ENCODE assay signal across 8 cellular contexts in the genomic region with DNA sequence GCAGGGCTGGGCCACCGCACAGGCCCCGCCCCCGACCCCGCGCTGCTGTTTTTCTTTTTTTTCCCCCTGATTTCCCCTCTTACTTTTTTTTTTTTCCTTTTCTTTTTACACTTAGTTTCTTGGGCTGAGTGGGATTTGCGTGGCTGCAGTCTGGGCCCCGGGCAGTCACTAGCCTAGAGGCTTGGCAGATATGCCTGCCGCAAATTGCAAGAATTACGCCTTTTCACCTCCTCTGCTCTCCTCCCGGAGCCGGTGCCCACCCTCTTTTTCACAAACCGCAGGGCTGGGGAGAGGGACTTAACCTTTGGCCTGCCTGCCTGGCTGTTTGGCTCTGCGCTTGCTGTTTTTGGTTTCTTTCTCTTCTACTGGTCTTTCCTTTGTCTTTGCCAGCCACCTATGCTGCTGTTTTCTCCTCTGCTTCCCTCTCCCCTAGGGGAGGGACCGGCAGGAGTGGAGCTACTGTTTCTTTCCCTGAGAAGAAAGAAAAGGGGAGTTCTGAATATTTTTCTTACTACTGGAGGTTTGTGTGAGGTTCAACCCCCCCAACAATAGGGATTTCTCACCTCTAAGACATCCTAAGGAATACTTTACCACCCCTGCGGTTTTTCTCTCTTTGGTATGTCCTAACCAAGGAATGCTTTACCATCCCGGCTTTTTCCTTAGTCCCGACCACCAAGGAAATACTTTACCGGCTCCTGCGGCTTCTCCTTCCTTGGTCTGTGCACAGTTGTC. TPM values are rescaled to one million over a fixed set of nuclear protein-coding genes. Genes with fewer than 3 reads are reported as not detected.
DNase-seq lines count a peak whose midpoint lies in the region; ATAC-seq, FAIRE-seq and TF ChIP-seq lines count a peak whose summit lies in the region.

No MANE protein-coding gene starts in this region.

- CTCF ChIA-PET in K562 (lab: Yijun Ruan, JAX; ENCODE audit: low intra/inter-chr PET ratio) = no interaction called here

- no peaks in the 10 kb centered on the region for H4K20me1 ChIP-seq in K562 (replicated peaks; ENCODE audit: control insufficient read depth, insufficient read depth, low read length)

- intact Hi-C loops in K562 (cut with micrococcal nuclease) = no loop called here

- ATAC-seq in K562 = no peak
- ATAC-seq in HG02870 (IDR thresholded peaks at IDR 0.05; ENCODE audit: unreplicated experiment) = no peak
- ATAC-seq in GM21515 (IDR thresholded peaks at IDR 0.05; ENCODE audit: unreplicated experiment) = no peak
- no peak for ATAC-seq in GM21423 (IDR thresholded peaks at IDR 0.05; ENCODE audit: unreplicated experiment)

- H3K36me3 ChIP-seq in HUES48 (ENCODE audit: control insufficient read depth, insufficient read depth, low read length) = peaks cover 27% of the 10 kb centered on the region
- peaks cover 26% of the 10 kb centered on the region; the same call in 2 of the 3 replicates for H3K36me3 ChIP-seq in K562 (ENCODE audit: control insufficient read depth, insufficient read depth, low read length)
- peaks cover 0 to 9% of the 10 kb centered on the region in 2 donors for H3K36me3 ChIP-seq in small intestine (ENCODE audit: control insufficient read depth in 2 of 2, insufficient read depth in 2 of 2, low read length in 2 of 2)

- H3K4me2 ChIP-seq in K562 (ENCODE audit: insufficient read depth, low read length) = no peak overlapping the region

- TF ChIP-seq CTCF in K562 (IDR thresholded peaks at IDR 0.05 in 2 of 3, conservative IDR thresholded peaks at IDR 0.05 in 1 of 3; ENCODE audit: insufficient read depth in 2 of 3, low read depth in 1 of 3, low read length in 3 of 3) = no peak

- H3K9me3 ChIP-seq in HUES48 (ENCODE audit: control insufficient read depth, insufficient read depth, low read length) (no peaks in the 10 kb centered on the region), K562 (replicated peaks; ENCODE audit: control insufficient read depth, insufficient read depth, low read depth, low read length) (no peaks in the 10 kb centered on the region), small intestine (ENCODE audit: control insufficient read depth, low read depth) (no peaks in the 10 kb centered on the region)

- POLR2A ChIA-PET in K562 (lab: Yijun Ruan, JAX) = no interaction called here

- no peaks in the 10 kb centered on the region; the same call in 2 of the 3 replicates for H3K79me2 ChIP-seq in K562 (ENCODE audit: control insufficient read depth, insufficient read depth, low read length)

- H3K4me3 ChIP-seq in HUES48 (ENCODE audit: low read depth, low read length) (peak overlapping the region; percentile 76), K562 (no peak overlapping the region), small intestine (ENCODE audit: low read depth in 1 of 2, low read length in 2 of 2) (peak overlapping the region; percentile 28 to 43)

- BruUV-seq in K562 (replicated peaks; lab: Mats Ljungman, UMichigan) = no TSS peak

- WGBS in K562 (ENCODE audit: insufficient coverage, low coverage, missing lambda C conversion rate) = 90% methylated on average over 11 of the region's 19 CpGs
- WGBS in small intestine, 3 donors = 8 to 20% (median 10%) methylated on average over 19 of the region's 19 CpGs

- H3K4me1 ChIP-seq in HUES48 (ENCODE audit: control insufficient read depth, insufficient read depth, low read length) = peaks cover 56% of the 10 kb centered on the region
- peaks cover 2 to 5% of the 10 kb centered on the region in 2 experiments; a peak in 4 of 5 replicates for H3K4me1 ChIP-seq in K562 (replicated peaks in 1 of 2; ENCODE audit: control insufficient read depth in 2 of 2, insufficient read depth in 2 of 2, low read length in 2 of 2)
- peaks cover 0 to 3% of the 10 kb centered on the region in 2 donors for H3K4me1 ChIP-seq in small intestine (ENCODE audit: control insufficient read depth in 2 of 2, insufficient read depth in 1 of 2, low read depth in 1 of 2, low read length in 1 of 2)

- H2AFZ ChIP-seq in K562 (ENCODE audit: low read depth, low read length) = no peak overlapping the region

- no peaks in the 10 kb centered on the region for H3K9me1 ChIP-seq in K562 (ENCODE audit: control insufficient read depth, insufficient read depth, low read length)

- FAIRE-seq in K562 (lab: Jason Lieb, UNC) (no peak), small intestine (lab: Jason Lieb, UNC) (no peak)

- in situ Hi-C loops in K562 (cut with MboI) = no loop called here

- no peak for TF ChIP-seq POLR2A in K562 (conservative IDR thresholded peaks at IDR 0.05)

- TF ChIP-seq RAD21 in K562 (CRISPR knock-in tag; conservative IDR thresholded peaks at IDR 0.05 in 1 of 2, IDR thresholded peaks at IDR 0.05 in 1 of 2) = no peak

- H3K27me3 ChIP-seq in HUES48 (ENCODE audit: control insufficient read depth, insufficient read depth, low read length) (no peaks in the 10 kb centered on the region), K562 (ENCODE audit: control insufficient read depth in 2 of 2, insufficient read depth in 2 of 2, low read length in 2 of 2) (no peaks in the 10 kb centered on the region), small intestine (ENCODE audit: control insufficient read depth in 2 of 2, insufficient read depth in 2 of 2, low read length in 2 of 2) (no peaks in the 10 kb centered on the region)

- DNase-seq in AG08395 (ENCODE audit: low spot score) (peak; percentile 71), K562 (ENCODE audit: extremely low read depth in 1 of 4, low spot score in 3 of 4) (no peak), iPS-NIHi7 (ENCODE audit: extremely low spot score) (peak; percentile 47), small intestine (peak; percentile 52)

- TF ChIP-seq EP300 in K562 (IDR thresholded peaks at IDR 0.05; ENCODE audit: low read length) = no peak

- H3K27ac ChIP-seq in HUES48 (ENCODE audit: low read depth, low read length) (peak overlapping the region; percentile 99), K562 (ENCODE audit: extremely low read depth, low read depth, low read length) (no peak overlapping the region), small intestine (ENCODE audit: low read depth in 1 of 2, low read length in 1 of 2) (peak overlapping the region; percentile 6 to 90)

- H3K9ac ChIP-seq in HUES48 (ENCODE audit: low read depth, low read length) = peak overlapping the region; percentile 94
- peak overlapping the region in 1 of 2 experiments; percentile 68; a peak in 2 of 4 replicates for H3K9ac ChIP-seq in K562 (ENCODE audit: insufficient read depth in 1 of 2, low read depth in 2 of 2, low read length in 2 of 2)

RNA-seq across cellular contexts. Expression of a gene that starts 11.0 kb away (rescaled TPM):
- 30.9 and 41.2 TPM in 2 replicates for total RNA-seq in K562 (2011; cell fraction: chromatin; rRNA removed; ENCODE audit: low replicate concordance)
- total RNA-seq in K562 (2011; cell fraction: nucleolus; rRNA removed) = 27.5 and 37.2 TPM in 2 replicates
- 32.6 and 36.0 TPM in 2 replicates for total RNA-seq in K562 (2011; cell fraction: nucleoplasm; rRNA removed)
- total RNA-seq in K562 (2014; rRNA removed) (7.3 and 8.1 TPM in 2 replicates), K562 (2014; rRNA removed; fragmentation: Illumina TruSeq; extraction: Trizol) (11.4 and 13.2 TPM in 2 replicates), K562 (2015; rRNA removed; fragmentation: Illumina TruSeq; extraction: Trizol) (12.4 and 13.3 TPM in 2 replicates), K562 (2021) (7.1 and 7.2 TPM in 2 replicates)
- polyA plus RNA-seq in K562 (2011; rRNA removed) (6.7 and 8.9 TPM in 2 replicates), K562 (2014; fragmentation: Illumina TruSeq; extraction: Trizol) (9.8 and 11.2 TPM in 2 replicates), K562 (2014; fragmentation: Nextera tagmentation; extraction: Ambion mirVana) (1 to 10 TPM; 4.4 to 8.5 TPM), K562 (2014; rRNA removed) (8.1 and 8.5 TPM in 2 replicates), small intestine (1 to 10 TPM; 8.1 to 9.8 (median 8.1) TPM)
- 3.9 and 7.4 TPM in 2 replicates for polyA plus RNA-seq in K562 (2011; cell fraction: cytosol; rRNA removed)
- polyA plus RNA-seq in K562 (2011; cell fraction: nucleus; rRNA removed) = 11.1 and 14.8 TPM in 2 replicates
- polyA plus RNA-seq in K562 (2012) = 5.9 and 6.0 TPM in 2 replicates
- polyA minus RNA-seq in K562 (2011; rRNA and poly(A)+ RNA removed) = 10.5 and 11.7 TPM in 2 replicates
- polyA minus RNA-seq in K562 (2011; cell fraction: cytosol; rRNA and poly(A)+ RNA removed) = 2.8 and 4.8 TPM in 2 replicates
- polyA minus RNA-seq in K562 (2011; cell fraction: nucleus; rRNA and poly(A)+ RNA removed) = 12.3 and 16.7 TPM in 2 replicates

RNA-seq across cellular contexts. Expression of a gene that starts 26.3 kb away (rescaled TPM):
- 74.5 and 127 TPM in 2 replicates for total RNA-seq in K562 (2011; cell fraction: chromatin; rRNA removed; ENCODE audit: low replicate concordance)
- total RNA-seq in K562 (2011; cell fraction: nucleolus; rRNA removed) = 50.5 and 52.2 TPM in 2 replicates
- total RNA-seq in K562 (2011; cell fraction: nucleoplasm; rRNA removed) = 90.6 and 144 TPM in 2 replicates
- total RNA-seq in K562 (2014; rRNA removed) = 24.7 and 28.9 TPM in 2 replicates
- 37.5 and 43.1 TPM in 2 replicates for total RNA-seq in K562 (2014; rRNA removed; fragmentation: Illumina TruSeq; extraction: Trizol)
- total RNA-seq in K562 (2015; rRNA removed; fragmentation: Illumina TruSeq; extraction: Trizol) = 37.0 and 37.1 TPM in 2 replicates
- total RNA-seq in K562 (2021) = 23.2 and 28.6 TPM in 2 replicates
- 14.4 and 17.9 TPM in 2 replicates for polyA plus RNA-seq in K562 (2011; rRNA removed)
- polyA plus RNA-seq in K562 (2011; cell fraction: cytosol; rRNA removed) = 5.0 and 8.1 TPM in 2 replicates
- polyA plus RNA-seq in K562 (2011; cell fraction: nucleus; rRNA removed) = 21.1 and 24.4 TPM in 2 replicates
- 8.0 and 9.2 TPM in 2 replicates for polyA plus RNA-seq in K562 (2012)
- polyA plus RNA-seq in K562 (2014; fragmentation: Illumina TruSeq; extraction: Trizol) = 14.3 and 17.1 TPM in 2 replicates
- 1 to 10 TPM; 7.4 to 8.8 TPM for polyA plus RNA-seq in K562 (2014; fragmentation: Nextera tagmentation; extraction: Ambion mirVana)
- polyA plus RNA-seq in K562 (2014; rRNA removed) = 14.2 and 20.8 TPM in 2 replicates
- 45.7 and 51.1 TPM in 2 replicates for polyA minus RNA-seq in K562 (2011; rRNA and poly(A)+ RNA removed)
- polyA minus RNA-seq in K562 (2011; cell fraction: cytosol; rRNA and poly(A)+ RNA removed) = 9.9 and 22.2 TPM in 2 replicates
- polyA minus RNA-seq in K562 (2011; cell fraction: nucleus; rRNA and poly(A)+ RNA removed) = 13.6 and 21.4 TPM in 2 replicates
- 1 to 10 TPM; 2.7 to 9.7 (median 3.2) TPM for polyA plus RNA-seq in small intestine

RNA-seq across cellular contexts. Expression of a gene that starts 34.3 kb away (rescaled TPM):
- 67.4 and 90.0 TPM in 2 replicates for total RNA-seq in K562 (2011; cell fraction: chromatin; rRNA removed; ENCODE audit: low replicate concordance)
- 42.9 and 47.5 TPM in 2 replicates for total RNA-seq in K562 (2011; cell fraction: nucleolus; rRNA removed)
- total RNA-seq in K562 (2011; cell fraction: nucleoplasm; rRNA removed) = 63.6 and 81.1 TPM in 2 replicates
- total RNA-seq in K562 (2014; rRNA removed) = 7.4 and 11.5 TPM in 2 replicates
- total RNA-seq in K562 (2014; rRNA removed; fragmentation: Illumina TruSeq; extraction: Trizol) = 12.6 and 17.7 TPM in 2 replicates
- 11.2 and 12.1 TPM in 2 replicates for total RNA-seq in K562 (2015; rRNA removed; fragmentation: Illumina TruSeq; extraction: Trizol)
- 10.7 and 11.7 TPM in 2 replicates for total RNA-seq in K562 (2021)
- polyA plus RNA-seq in K562 (2011; rRNA removed) = 9.7 and 12.3 TPM in 2 replicates
- 6.5 and 7.4 TPM in 2 replicates for polyA plus RNA-seq in K562 (2011; cell fraction: cytosol; rRNA removed)
- polyA plus RNA-seq in K562 (2011; cell fraction: nucleus; rRNA removed) = 12.6 and 13.4 TPM in 2 replicates
- polyA plus RNA-seq in K562 (2012) = 4.8 and 5.5 TPM in 2 replicates
- polyA plus RNA-seq in K562 (2014; fragmentation: Illumina TruSeq; extraction: Trizol) = 8.4 and 9.2 TPM in 2 replicates
- polyA plus RNA-seq in K562 (2014; fragmentation: Nextera tagmentation; extraction: Ambion mirVana) = 1 to 10 TPM; 2.5 to 2.8 TPM
- 6.7 and 10.1 TPM in 2 replicates for polyA plus RNA-seq in K562 (2014; rRNA removed)
- polyA minus RNA-seq in K562 (2011; rRNA and poly(A)+ RNA removed) = 21.6 and 28.8 TPM in 2 replicates
- 10.2 and 14.9 TPM in 2 replicates for polyA minus RNA-seq in K562 (2011; cell fraction: cytosol; rRNA and poly(A)+ RNA removed)
- 17.4 and 22.1 TPM in 2 replicates for polyA minus RNA-seq in K562 (2011; cell fraction: nucleus; rRNA and poly(A)+ RNA removed)
- polyA plus RNA-seq in small intestine = 1 to 10 TPM; 6.2 to 8.9 (median 7.1) TPM

RNA-seq across cellular contexts. Expression of a gene that starts 45.9 kb away (rescaled TPM):
- 121 and 215 TPM in 2 replicates for total RNA-seq in K562 (2011; cell fraction: chromatin; rRNA removed; ENCODE audit: low replicate concordance)
- 71.4 and 81.6 TPM in 2 replicates for total RNA-seq in K562 (2011; cell fraction: nucleolus; rRNA removed)
- total RNA-seq in K562 (2011; cell fraction: nucleoplasm; rRNA removed) = 111 and 192 TPM in 2 replicates
- 9.8 and 13.0 TPM in 2 replicates for total RNA-seq in K562 (2014; rRNA removed)
- total RNA-seq in K562 (2014; rRNA removed; fragmentation: Illumina TruSeq; extraction: Trizol) = 42.0 and 47.5 TPM in 2 replicates
- 31.8 and 32.5 TPM in 2 replicates for total RNA-seq in K562 (2015; rRNA removed; fragmentation: Illumina TruSeq; extraction: Trizol)
- 33.9 and 35.1 TPM in 2 replicates for total RNA-seq in K562 (2021)
- polyA plus RNA-seq in K562 (2011; rRNA removed) = 30.2 and 41.7 TPM in 2 replicates
- 15.4 and 26.5 TPM in 2 replicates for polyA plus RNA-seq in K562 (2011; cell fraction: cytosol; rRNA removed)
- 48.4 and 64.5 TPM in 2 replicates for polyA plus RNA-seq in K562 (2011; cell fraction: nucleus; rRNA removed)
- 14.0 and 22.1 TPM in 2 replicates for polyA plus RNA-seq in K562 (2012)
- polyA plus RNA-seq in K562 (2014; fragmentation: Illumina TruSeq; extraction: Trizol) = 24.4 and 24.9 TPM in 2 replicates
- 1 to 10 TPM; 3.2 to 3.6 TPM for polyA plus RNA-seq in K562 (2014; fragmentation: Nextera tagmentation; extraction: Ambion mirVana)
- 22.7 and 28.7 TPM in 2 replicates for polyA plus RNA-seq in K562 (2014; rRNA removed)
- polyA minus RNA-seq in K562 (2011; rRNA and poly(A)+ RNA removed) = 47.5 and 57.6 TPM in 2 replicates
- polyA minus RNA-seq in K562 (2011; cell fraction: cytosol; rRNA and poly(A)+ RNA removed) = 33.0 and 33.9 TPM in 2 replicates
- 12.4 and 31.0 TPM in 2 replicates for polyA minus RNA-seq in K562 (2011; cell fraction: nucleus; rRNA and poly(A)+ RNA removed)
- 10 to 100 TPM in 1 of 3 donors, 1 to 10 TPM in 2; 5.1 to 18.0 (median 6.5) TPM for polyA plus RNA-seq in small intestine

RNA-seq across cellular contexts. Expression of a gene that starts 57.1 kb away (rescaled TPM):
- total RNA-seq in K562 (2011; cell fraction: chromatin; rRNA removed; ENCODE audit: low replicate concordance) = 30.2 and 37.5 TPM in 2 replicates
- total RNA-seq in K562 (2011; cell fraction: nucleolus; rRNA removed) = 54.9 and 63.5 TPM in 2 replicates
- 34.7 and 39.1 TPM in 2 replicates for total RNA-seq in K562 (2011; cell fraction: nucleoplasm; rRNA removed)
- 9.5 and 16.2 TPM in 2 replicates for total RNA-seq in K562 (2014; rRNA removed)
- total RNA-seq in K562 (2014; rRNA removed; fragmentation: Illumina TruSeq; extraction: Trizol) = 8.2 and 10.0 TPM in 2 replicates
- 7.4 and 8.4 TPM in 2 replicates for total RNA-seq in K562 (2015; rRNA removed; fragmentation: Illumina TruSeq; extraction: Trizol)
- total RNA-seq in K562 (2021) = 6.7 and 7.8 TPM in 2 replicates
- 15.7 and 16.9 TPM in 2 replicates for polyA plus RNA-seq in K562 (2011; rRNA removed)
- polyA plus RNA-seq in K562 (2011; cell fraction: cytosol; rRNA removed) = 11.0 and 12.6 TPM in 2 replicates
- 59.3 and 86.8 TPM in 2 replicates for polyA plus RNA-seq in K562 (2011; cell fraction: nucleus; rRNA removed)
- polyA plus RNA-seq in K562 (2012) = 6.9 and 9.2 TPM in 2 replicates
- 7.1 and 9.6 TPM in 2 replicates for polyA plus RNA-seq in K562 (2014; fragmentation: Illumina TruSeq; extraction: Trizol)
- 1 to 10 TPM; 2.2 to 2.5 TPM for polyA plus RNA-seq in K562 (2014; fragmentation: Nextera tagmentation; extraction: Ambion mirVana)
- polyA plus RNA-seq in K562 (2014; rRNA removed) = 7.9 and 9.1 TPM in 2 replicates
- 17.9 and 20.2 TPM in 2 replicates for polyA minus RNA-seq in K562 (2011; rRNA and poly(A)+ RNA removed)
- 5.9 and 6.5 TPM in 2 replicates for polyA minus RNA-seq in K562 (2011; cell fraction: cytosol; rRNA and poly(A)+ RNA removed)
- 36.2 and 59.1 TPM in 2 replicates for polyA minus RNA-seq in K562 (2011; cell fraction: nucleus; rRNA and poly(A)+ RNA removed)
- polyA plus RNA-seq in small intestine = 1 to 10 TPM; 3.1 to 5.8 (median 3.8) TPM

Comparison
In these comparisons a context has a peak if more than half of its experiments do, and no peak if none do; other contexts are left out.
1. DNase-seq: peak in AG08395 (single experiment), iPS-NIHi7 (single experiment) and small intestine (single experiment); none in K562 (0 of 4).